20 cellular contexts compared by ENCODE assay signal in the genomic region with DNA sequence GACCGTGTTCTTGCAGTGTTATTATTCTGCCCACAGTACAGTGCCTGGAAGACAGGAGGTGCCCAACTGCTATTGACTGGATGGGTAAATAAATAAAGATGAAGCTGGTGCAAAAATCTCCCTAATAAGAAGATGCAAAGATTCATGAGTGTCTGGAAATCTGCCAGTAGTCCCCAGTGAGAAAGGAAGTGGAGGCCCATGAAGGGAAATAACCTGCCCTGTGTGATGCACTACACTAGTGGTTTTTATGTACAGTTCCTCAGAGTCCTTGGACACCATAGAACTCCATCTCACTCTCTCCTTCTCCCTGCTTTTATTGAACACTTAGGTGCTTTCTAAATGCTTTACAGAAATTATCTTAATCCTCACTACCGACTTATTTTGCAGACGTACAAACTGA. TPM values are rescaled to one million over a fixed set of nuclear protein-coding genes. Genes with fewer than 3 reads are reported as not detected.
DNase-seq lines count a peak whose midpoint lies in the region; ATAC-seq, FAIRE-seq and TF ChIP-seq lines count a peak whose summit lies in the region.
"Had no signal": no experiment of that assay in that cellular context is flagged by ENCODE, and none has a peak within 500 bp of the region (broad histone marks: within the 10 kb centered on the region; RNA-seq: fewer than 3 reads in every experiment).

No MANE protein-coding gene starts in this region.

- no peaks in the 10 kb centered on the region for H3K79me2 ChIP-seq in GM12878 (ENCODE audit: control insufficient read depth, insufficient read depth, low read length)

- peaks cover 29% of the 10 kb centered on the region for H3K4me1 ChIP-seq in CD8-positive, alpha-beta memory T cell (ENCODE audit: insufficient read depth, low read length)
- H3K4me1 ChIP-seq in GM12878 (ENCODE audit: control insufficient read depth, insufficient read depth, low read length) = no peaks in the 10 kb centered on the region
- peaks cover 0 to 5% of the 10 kb centered on the region in 2 donors for H3K4me1 ChIP-seq in thyroid gland
- H3K4me1 ChIP-seq: esophagus squamous epithelium, suprapubic skin had no signal

- peak overlapping the region in 5 of 8 donors; percentile 23 to 31 (median 30) for H3K27ac Mint-ChIP-seq in CD8-positive, alpha-beta memory T cell
- H3K27ac Mint-ChIP-seq: activated T-cell treated with anti-CD3 and anti-CD28 coated beads, Interleukin-2, amount 50 U/mL, for 24 hours had no signal

- no peak overlapping the region for H3K4me2 ChIP-seq in GM12878 (ENCODE audit: control insufficient read depth, insufficient read depth)

- in situ Hi-C loops in GM12878 (cut with MboI) = no loop called here

- no peaks in the 10 kb centered on the region for H3K9me3 ChIP-seq in CD8-positive, alpha-beta memory T cell (ENCODE audit: low read length)
- H3K9me3 ChIP-seq in GM12878 (replicated peaks; ENCODE audit: control insufficient read depth, insufficient read depth, low read length) (no peaks in the 10 kb centered on the region; the same call in 2 of the 3 replicates), thyroid gland (no peaks in the 10 kb centered on the region), WERI-Rb-1 (ENCODE audit: severe bottlenecking) (no peaks in the 10 kb centered on the region)
- H3K9me3 ChIP-seq: esophagus squamous epithelium, pancreas, suprapubic skin had no signal

- H3K27me3 Mint-ChIP-seq in CD8-positive, alpha-beta memory T cell = no peaks in the 10 kb centered on the region
- H3K27me3 Mint-ChIP-seq: activated T-cell treated with anti-CD3 and anti-CD28 coated beads, Interleukin-2, amount 50 U/mL, for 24 hours had no signal

- peak overlapping the region in 5 of 7 donors; percentile 1 to 50 (median 11) for H3K4me3 Mint-ChIP-seq in CD8-positive, alpha-beta memory T cell
- H3K4me3 Mint-ChIP-seq: activated T-cell treated with anti-CD3 and anti-CD28 coated beads, Interleukin-2, amount 50 U/mL, for 24 hours had no signal

- ATAC-seq in GM18858 (IDR thresholded peaks at IDR 0.05; ENCODE audit: unreplicated experiment) (peak; percentile 86), HG02884 (IDR thresholded peaks at IDR 0.05; ENCODE audit: unreplicated experiment) (peak; percentile 83), GM12878 (peak; percentile 31; the same call in 2 of the 3 replicates), GM19463 (IDR thresholded peaks at IDR 0.05; ENCODE audit: unreplicated experiment) (no peak)
- ATAC-seq: pancreas had no signal

- TF ChIP-seq CTCF in GM12878 (IDR thresholded peaks at IDR 0.05 in 2 of 3, conservative IDR thresholded peaks at IDR 0.05 in 1 of 3; ENCODE audit: control insufficient read depth in 2 of 3, extremely low read depth in 1 of 3, insufficient read depth in 1 of 3, low read depth in 3 of 3, low read length in 3 of 3) (no peak), thyroid gland (IDR thresholded peaks at IDR 0.05) (no peak), WERI-Rb-1 (IDR thresholded peaks at IDR 0.05; ENCODE audit: low read depth, low read length) (no peak)

- H3K36me3 Mint-ChIP-seq in CD8-positive, alpha-beta memory T cell = peaks cover 0 to 3% (median 0%) of the 10 kb centered on the region in 3 donors

- TF ChIP-seq POLR2A in GM12878 (IDR thresholded peaks at IDR 0.05; ENCODE audit: low read depth, low read length) (no peak), thyroid gland (IDR thresholded peaks at IDR 0.05) (no peak)

- no peak overlapping the region for H2AFZ ChIP-seq in GM12878 (ENCODE audit: control insufficient read depth, low read depth, low read length)

- RAD21 ChIA-PET in GM12878 (lab: Charles Lee; ENCODE audit: unreplicated experiment) = no interaction called here

- no peak for TF ChIP-seq EP300 in GM12878 (IDR thresholded peaks at IDR 0.05; ENCODE audit: borderline replicate concordance in 1 of 2, control insufficient read depth in 1 of 2, low read depth in 2 of 2, low read length in 2 of 2)

- POLR2A ChIA-PET in CD8-positive, alpha-beta memory T cell (lab: Charles Lee) = no interaction called here
- POLR2A ChIA-PET in GM12878 (lab: Charles Lee) = no interaction called here

- intact Hi-C loops in GM12878 (cut with micrococcal nuclease; ENCODE audit: unreplicated experiment) (no loop called here), thyroid gland (cut with DNase I) (no loop called here)

- no peaks in the 10 kb centered on the region for H3K36me3 ChIP-seq in CD8-positive, alpha-beta memory T cell (ENCODE audit: insufficient read depth, low read length)
- H3K36me3 ChIP-seq in GM12878 (ENCODE audit: control insufficient read depth in 2 of 2, insufficient read depth in 2 of 2, low read length in 1 of 2) = no peaks in the 10 kb centered on the region
- H3K36me3 ChIP-seq in thyroid gland = no peaks in the 10 kb centered on the region
- no peaks in the 10 kb centered on the region for H3K36me3 ChIP-seq in WERI-Rb-1
- H3K36me3 ChIP-seq: esophagus squamous epithelium, pancreas, suprapubic skin had no signal

- no TSS peak for BruUV-seq in GM12878 (replicated peaks; lab: Mats Ljungman, UMichigan)

- H3K4me1 Mint-ChIP-seq in CD8-positive, alpha-beta memory T cell = peaks cover 32 to 63% (median 52%) of the 10 kb centered on the region in 3 donors

- H3K9ac ChIP-seq in GM12878 (ENCODE audit: control insufficient read depth, insufficient read depth, low read length) = no peak overlapping the region

- H4K20me1 ChIP-seq in GM12878 (ENCODE audit: control insufficient read depth, insufficient read depth) = no peaks in the 10 kb centered on the region

- H3K4me3 ChIP-seq in CD8-positive, alpha-beta memory T cell (ENCODE audit: low read length) = no peak overlapping the region
- H3K4me3 ChIP-seq in GM12878 (no peak overlapping the region), thyroid gland (replicated peaks in 1 of 3) (no peak overlapping the region), WERI-Rb-1 (ENCODE audit: low read depth, low read length) (no peak overlapping the region)
- H3K4me3 ChIP-seq: esophagus squamous epithelium, pancreas, suprapubic skin had no signal

- no peaks in the 10 kb centered on the region for H3K27me3 ChIP-seq in CD8-positive, alpha-beta memory T cell (ENCODE audit: insufficient read depth, low read length, poor library complexity, severe bottlenecking)
- peaks cover 0 to 2% of the 10 kb centered on the region in 2 experiments; a peak in 2 of 4 replicates for H3K27me3 ChIP-seq in GM12878 (replicated peaks in 1 of 2; ENCODE audit: control insufficient read depth in 2 of 2, insufficient read depth in 2 of 2, low read length in 1 of 2)
- no peaks in the 10 kb centered on the region for H3K27me3 ChIP-seq in thyroid gland
- no peaks in the 10 kb centered on the region for H3K27me3 ChIP-seq in WERI-Rb-1 (ENCODE audit: insufficient read depth, low read depth, severe bottlenecking)
- H3K27me3 ChIP-seq: esophagus squamous epithelium, pancreas, suprapubic skin had no signal

- WGBS in GM12878 (ENCODE audit: insufficient coverage, insufficient replicate concordance, low lambda C conversion rate, missing lambda C conversion rate) = 93% methylated on average over 3 of the region's 3 CpGs
- WGBS in thyroid gland, 2 donors = 92 to 96% methylated on average over 3 of the region's 3 CpGs

- peaks cover 0 to 2% (median 0%) of the 10 kb centered on the region in 5 donors for H3K9me3 Mint-ChIP-seq in CD8-positive, alpha-beta memory T cell

- no peak overlapping the region for H3K27ac ChIP-seq in CD8-positive, alpha-beta memory T cell (ENCODE audit: low read depth, low read length)
- H3K27ac ChIP-seq in GM12878 (ENCODE audit: control insufficient read depth, insufficient read depth) (no peak overlapping the region), thyroid gland (no peak overlapping the region), WERI-Rb-1 (no peak overlapping the region)
- H3K27ac ChIP-seq: esophagus squamous epithelium, pancreas, suprapubic skin had no signal

- no peak for FAIRE-seq in GM12878 (lab: Jason Lieb, UNC)
- FAIRE-seq: H1, HTR-8/SVneo, pancreas had no signal

- DNase-seq in CD8-positive, alpha-beta memory T cell = peak in 2 of 5 donors; percentile 42 to 47
- DNase-seq in GM12878 (ENCODE audit: low read depth, low spot score) = no peak
- no peak for DNase-seq in thyroid gland
- DNase-seq in WERI-Rb-1 = no peak
- DNase-seq in SK-N-DZ (ENCODE audit: low spot score) = no peak
- DNase-seq: activated CD4-positive, alpha-beta T cell treated with anti-CD3 and anti-CD28 coated beads for 4 hours; activated T-cell treated with anti-CD3 and anti-CD28 coated beads, Interleukin-2, amount 50 U/mL, for 24 hours; AML-193; DMS53; esophagus squamous epithelium; midbrain; NCI-H2029; NCI-H748 treated with DMSO at 0.1 percent for 48 hours; pancreas had no signal

- SMC1A ChIA-PET in GM12878 (lab: Charles Lee; ENCODE audit: uncharacterized antibody, unreplicated experiment) = interaction anchor here (1.1 kb wide), 1 partner anchor 13 kb away, joined by 3 read pairs; no protein-coding TSS in a partner anchor

- CTCF ChIA-PET in CD8-positive, alpha-beta memory T cell (lab: Charles Lee) = no interaction called here
- CTCF ChIA-PET in GM12878 (lab: Yijun Ruan, JAX) = no interaction called here

- TF ChIP-seq RAD21 in GM12878 (IDR thresholded peaks at IDR 0.05; ENCODE audit: insufficient read depth, low read depth, low read length) = no peak

RNA-seq across cellular contexts. Expression of a gene that starts 8.3 kb away (rescaled TPM):
- 10 to 100 TPM; 59.9 to 61.7 TPM for total RNA-seq in CD8-positive, alpha-beta memory T cell
- 57.0 TPM for polyA plus RNA-seq in CD8-positive, alpha-beta memory T cell
- 33.1 and 35.8 TPM in 2 replicates for total RNA-seq in GM12878 (2013; cell fraction: nucleolus; rRNA removed)
- total RNA-seq in GM12878 (2014; rRNA removed) (28.1 and 38.4 TPM in 2 replicates), GM12878 (2014; rRNA removed; fragmentation: Illumina TruSeq; extraction: Trizol) (48.0 and 48.5 TPM in 2 replicates), GM12878 (2021) (38.3 and 39.7 TPM in 2 replicates), thyroid gland (10 to 100 TPM; 64.4 to 70.9 (median 70.7) TPM)
- 17.3 TPM for polyA plus RNA-seq in GM12878 (2011; ENCODE audit: low read depth)
- polyA plus RNA-seq in GM12878 (2011; rRNA removed) (33.8 and 49.2 TPM in 2 replicates), GM12878 (2014; fragmentation: Illumina TruSeq; extraction: Trizol) (48.0 and 57.3 TPM in 2 replicates), GM12878 (2014; fragmentation: Nextera tagmentation; extraction: Ambion mirVana) (10 to 100 TPM; 17.8 to 31.1 TPM), GM12878 (2014; rRNA removed) (26.6 and 36.0 TPM in 2 replicates), GM12878 (2016; fragmentation: Nextera tagmentation; extraction: Ambion mirVana) (10 to 100 TPM; 49.9 to 50.9 TPM)
- 13.4 and 13.5 TPM in 2 replicates for polyA plus RNA-seq in GM12878 (2011; cell fraction: cytosol; rRNA removed)
- 13.3 and 14.8 TPM in 2 replicates for polyA plus RNA-seq in GM12878 (2011; cell fraction: nucleus; rRNA removed)
- polyA plus RNA-seq in GM12878 (2012) = 28.0 and 39.1 TPM in 2 replicates
- 17.2 and 17.6 TPM in 2 replicates for polyA minus RNA-seq in GM12878 (2011; rRNA and poly(A)+ RNA removed)
- polyA minus RNA-seq in GM12878 (2011; cell fraction: cytosol; rRNA and poly(A)+ RNA removed) = 7.4 and 9.9 TPM in 2 replicates
- 14.7 and 22.8 TPM in 2 replicates for polyA minus RNA-seq in GM12878 (2011; cell fraction: nucleus; rRNA and poly(A)+ RNA removed)
- 3.6 and 5.2 TPM in 2 replicates for polyA plus RNA-seq in SK-N-DZ (2014; cell fraction: cytosol; rRNA removed)
- 2.3 and 2.4 TPM in 2 replicates for polyA plus RNA-seq in SK-N-DZ (2014; cell fraction: nucleus; rRNA removed)
